Comparison of ENCODE assay signal across 28 cellular contexts in the genomic region with DNA sequence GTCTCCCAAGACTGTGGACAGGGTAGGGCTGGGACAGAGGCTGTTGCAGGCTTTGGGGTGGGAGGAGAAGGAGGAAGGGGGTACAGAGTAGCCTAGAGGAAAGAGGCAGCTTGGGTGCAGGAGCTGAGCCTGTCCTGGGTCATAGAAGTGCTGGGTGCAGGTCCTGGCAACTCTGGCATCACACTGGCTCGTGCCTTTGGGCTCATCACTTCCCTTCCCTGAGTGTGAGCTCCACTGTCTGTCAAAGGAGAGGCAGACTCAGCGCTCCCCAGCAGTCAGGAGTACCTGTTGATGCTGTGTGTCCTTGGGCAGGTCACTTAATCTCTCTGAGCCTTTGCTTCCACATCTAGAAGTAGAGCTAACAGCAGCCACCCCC.
"Had no signal": no experiment of that assay in that cellular context is flagged by ENCODE, and none has a peak within 500 bp of the region (broad histone marks: within the 10 kb centered on the region; RNA-seq: fewer than 3 reads in every experiment).

No MANE protein-coding gene starts in this region.

- H3K9me3 ChIP-seq: SJCRH30, SK-N-SH had no signal

- H3K27me3 ChIP-seq: SJCRH30 had no signal

- H3K9ac ChIP-seq: SK-N-SH had no signal

- DNase-seq: activated CD4-positive, alpha-beta memory T cell treated with anti-CD3 and anti-CD28 coated beads, Interleukin-2, amount 10 ng/mL, durations not matched to agents 7 days and 5 days; activated CD4-positive, alpha-beta T cell treated with anti-CD3 and anti-CD28 coated beads, Interleukin-2, amount 50 U/mL, for 1 hour; activated CD4-positive, CD25-positive, alpha-beta regulatory T cell; activated effector memory CD4-positive, alpha-beta T cell treated with anti-CD3 and anti-CD28 coated beads, Interleukin-2, amount 50 U/mL, for 16 hours; activated naive CD4-positive, alpha-beta T cell treated with Interleukin-2 at 50 U/mL for 16 hours; activated T-cell treated with anti-CD3 and anti-CD28 coated beads, Interleukin-2, amount 50 U/mL, for 4 hours; amygdala; KBM-7; NCI-H1048; NCI-H1417; NCI-H2029; NCI-H2107; NCI-H2171 treated with DMSO at 0.1 percent for 48 hours; NCI-H345; NCI-H510A; NCI-H69; NK-92 treated with Interleukin-12 subunit alpha and Interleukin-12 subunit beta, amount 100 ng/mL, for 24 hours; OCI-M1; Right ventricle myocardium superior; SJCRH30; SK-N-SH; T-helper 1 cell had no signal

- ATAC-seq: activated naive CD4-positive, alpha-beta T cell treated with anti-CD3 and anti-CD28 coated beads, Interleukin-2, amount 50 U/mL, for 72 hours; activated T-cell treated with anti-CD3 and anti-CD28 coated beads, Interleukin-2, amount 50 U/mL, for 4 hours; Panc1 had no signal

- H3K36me3 ChIP-seq: cardiac muscle cell, SJCRH30 had no signal

- FAIRE-seq: astrocyte had no signal

- H3K27ac ChIP-seq: cardiac muscle cell, RWPE1, SJCRH30, VCaP had no signal

- H3K4me2 ChIP-seq: SK-N-SH had no signal

- H3K4me3 ChIP-seq: cardiac muscle cell, SJCRH30 had no signal

- H3K4me1 ChIP-seq: SJCRH30 had no signal
